Comparison of ENCODE assay signal across 9 cellular contexts in genomic region chr4:67909910-67910905, GRCh38. TPM values are rescaled to one million over a fixed set of nuclear protein-coding genes. Genes with fewer than 3 reads are reported as not detected.
DNase-seq lines count a peak whose midpoint lies in the region; ATAC-seq and TF ChIP-seq lines count a peak whose summit lies in the region.
"Had no signal": no experiment of that assay in that cellular context is flagged by ENCODE, and none has a peak within 500 bp of the region (broad histone marks: within the 10 kb centered on the region; RNA-seq: fewer than 3 reads in every experiment).

No MANE protein-coding gene starts in this region.

- DNase-seq in right atrium auricular region (ENCODE audit: low spot score) = no peak
- DNase-seq in right cardiac atrium = no peak
- no peak for DNase-seq in Panc1 (ENCODE audit: low read depth, low spot score)
- DNase-seq in fibroblast of peridontal ligament (ENCODE audit: extremely low read depth) = peak; percentile 54
- no peak for DNase-seq in T-helper 9 cell
- DNase-seq in stimulated activated CD4-positive, alpha-beta T cell treated with anti-CD3 and anti-CD28 coated beads, Interleukin-4, amount 100 ng/mL, for 4 hours = no peak
- no peak for DNase-seq in iPS-NIHi7 (ENCODE audit: extremely low spot score)
- DNase-seq in NCI-H510A treated with DMSO at 0.1 percent for 48 hours (lab: John Stamatoyannopoulos, UW) = no peak
- DNase-seq: NCI-H526 treated with DMSO at 0.1 percent for 48 hours had no signal

- CTCF ChIA-PET in Panc1 (lab: Charles Lee) = no interaction called here

- POLR2A ChIA-PET in Panc1 (lab: Charles Lee) = no interaction called here

- H3K27ac ChIP-seq in right atrium auricular region = no peak overlapping the region
- H3K27ac ChIP-seq in right cardiac atrium (ENCODE audit: low read length) = no peak overlapping the region
- H3K27ac ChIP-seq in Panc1 (ENCODE audit: low read length) = no peak overlapping the region

- 41% methylated on average over 7 of the region's 7 CpGs for WGBS in right cardiac atrium

- H3K27me3 ChIP-seq in right atrium auricular region = no peaks in the 10 kb centered on the region
- no peaks in the 10 kb centered on the region for H3K27me3 ChIP-seq in right cardiac atrium (ENCODE audit: control insufficient read depth, insufficient read depth)
- H3K27me3 ChIP-seq in Panc1 (ENCODE audit: control insufficient read depth, insufficient read depth, low read length) = no peaks in the 10 kb centered on the region

- in situ Hi-C loops in Panc1 (cut with HindIII; ENCODE audit: low pct_unique_long_range_greater_than_20kb, low sequenced_read_pairs) = no loop called here

- intact Hi-C loops in right cardiac atrium (cut with DNase I) = no loop called here
- intact Hi-C loops in Panc1 (cut with micrococcal nuclease; ENCODE audit: unreplicated experiment) = loop anchor here (5.0 kb wide), 2 partner anchors 38 to 363 kb away; partner anchors contain the start of gene CENPC

- H3K36me3 ChIP-seq in right atrium auricular region (no peaks in the 10 kb centered on the region), Panc1 (ENCODE audit: control insufficient read depth, insufficient read depth, low read length) (no peaks in the 10 kb centered on the region)

- TF ChIP-seq CTCF in right atrium auricular region (IDR thresholded peaks at IDR 0.05) (peak; percentile 16 to 71), Panc1 (IDR thresholded peaks at IDR 0.05) (peak; percentile 54; the same call in 1 of the 2 replicates)

- no TSS peak for BruUV-seq in Panc1 (replicated peaks; lab: Mats Ljungman, UMichigan)

- ATAC-seq in right cardiac atrium (no peak), Panc1 (no peak)

- H3K9me3 ChIP-seq in right atrium auricular region (peaks cover 0 to 10% of the 10 kb centered on the region in 2 donors), right cardiac atrium (ENCODE audit: control insufficient read depth, low read length) (no peaks in the 10 kb centered on the region), Panc1 (ENCODE audit: control insufficient read depth, insufficient read depth, low read depth, low read length) (no peaks in the 10 kb centered on the region)

- no peak overlapping the region for H3K4me3 ChIP-seq in right atrium auricular region
- H3K4me3 ChIP-seq in right cardiac atrium (ENCODE audit: low read length) = no peak overlapping the region
- no peak overlapping the region for H3K4me3 ChIP-seq in Panc1 (ENCODE audit: low read depth in 2 of 2, low read length in 2 of 2)

- H3K4me1 ChIP-seq in right atrium auricular region (no peaks in the 10 kb centered on the region), right cardiac atrium (ENCODE audit: control insufficient read depth, insufficient read depth, low read length) (no peaks in the 10 kb centered on the region), Panc1 (ENCODE audit: control insufficient read depth, insufficient read depth, low read length) (no peaks in the 10 kb centered on the region)

RNA-seq across cellular contexts. Expression of gene TMPRSS11D, which starts 26.4 kb away (rescaled TPM):
- total RNA-seq in right atrium auricular region (not detected), right cardiac atrium (not detected), Panc1 (2021; ENCODE audit: unreplicated experiment) (not detected)
- polyA plus RNA-seq in right cardiac atrium = not detected
- not detected for polyA plus RNA-seq in Panc1 (2012; ENCODE audit: insufficient read length)

RNA-seq across cellular contexts. Expression of gene TMPRSS11A, which starts 53.1 kb away (rescaled TPM):
- total RNA-seq in right atrium auricular region = not detected
- total RNA-seq in right cardiac atrium = not detected
- polyA plus RNA-seq in right cardiac atrium = not detected
- total RNA-seq in Panc1 (2021; ENCODE audit: unreplicated experiment) = not detected
- not detected for polyA plus RNA-seq in Panc1 (2012; ENCODE audit: insufficient read length)
